1 cellular context compared by ENCODE assay signal in the genomic region with DNA sequence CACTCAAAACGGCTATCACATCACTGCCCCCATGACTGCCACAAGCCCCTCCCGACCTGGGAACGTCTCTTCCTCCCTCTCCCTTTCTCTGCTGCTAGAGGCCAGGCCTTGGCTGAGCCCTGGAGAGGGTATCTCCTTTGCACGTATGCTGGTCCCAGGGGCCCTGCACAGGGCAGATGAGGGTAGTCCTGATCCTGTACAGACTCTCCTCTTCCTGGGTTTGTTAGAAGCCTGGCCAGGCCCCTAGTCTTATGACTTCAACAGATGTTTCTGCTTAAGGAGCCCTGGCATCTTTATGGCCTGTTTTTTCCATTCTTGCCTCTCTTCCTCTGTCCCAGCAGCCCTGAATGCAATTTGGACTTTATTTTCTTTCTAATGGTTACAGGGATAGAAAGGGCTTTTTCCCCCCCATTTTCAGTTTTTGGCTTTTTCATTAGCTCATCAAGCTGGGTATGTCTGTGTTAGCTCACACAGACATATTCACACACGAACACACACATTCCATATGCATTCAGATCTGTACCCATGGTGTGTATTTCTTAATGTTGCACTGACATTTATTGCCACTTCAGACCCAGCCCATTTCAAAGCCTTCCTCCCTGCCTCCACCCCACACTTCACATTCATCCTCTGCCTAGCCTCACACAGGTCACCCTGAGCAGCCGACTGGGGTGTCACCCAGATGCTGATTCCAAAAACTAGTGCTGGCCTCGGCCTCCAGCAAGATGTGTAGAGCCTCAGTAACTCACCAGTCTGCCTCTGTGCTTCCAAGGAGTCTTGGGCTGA.
TF ChIP-seq lines count a peak whose summit lies in the region.

No MANE protein-coding gene starts in this region.

TF ChIP-seq in IMR-90, 13 proteins besides CTCF, POLR2A, EP300 and RAD21:
- no peak for TF ChIP-seq CEBPB (IDR thresholded peaks at IDR 0.05; ENCODE audit: low read depth, low read length)
- no peak for TF ChIP-seq NFE2L2 (IDR thresholded peaks at IDR 0.05; ENCODE audit: low read depth, low read length)
- TF ChIP-seq MAZ (IDR thresholded peaks at IDR 0.05; ENCODE audit: borderline replicate concordance, low read depth, low read length) = no peak
- no peak for TF ChIP-seq MXI1 (IDR thresholded peaks at IDR 0.05; ENCODE audit: borderline replicate concordance, low read depth, low read length)
- no peak for TF ChIP-seq FOS (IDR thresholded peaks at IDR 0.05; ENCODE audit: low read depth, low read length)
- TF ChIP-seq, protein P1, sequence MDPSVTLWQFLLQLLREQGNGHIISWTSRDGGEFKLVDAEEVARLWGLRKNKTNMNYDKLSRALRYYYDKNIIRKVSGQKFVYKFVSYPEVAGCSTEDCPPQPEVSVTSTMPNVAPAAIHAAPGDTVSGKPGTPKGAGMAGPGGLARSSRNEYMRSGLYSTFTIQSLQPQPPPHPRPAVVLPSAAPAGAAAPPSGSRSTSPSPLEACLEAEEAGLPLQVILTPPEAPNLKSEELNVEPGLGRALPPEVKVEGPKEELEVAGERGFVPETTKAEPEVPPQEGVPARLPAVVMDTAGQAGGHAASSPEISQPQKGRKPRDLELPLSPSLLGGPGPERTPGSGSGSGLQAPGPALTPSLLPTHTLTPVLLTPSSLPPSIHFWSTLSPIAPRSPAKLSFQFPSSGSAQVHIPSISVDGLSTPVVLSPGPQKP (IDR thresholded peaks at IDR 0.05; ENCODE audit: borderline replicate concordance, low read depth, low read length) = no peak
- TF ChIP-seq CHD1 (IDR thresholded peaks at IDR 0.05; ENCODE audit: low read depth, low read length) = no peak
- no peak for TF ChIP-seq SMC3 (IDR thresholded peaks at IDR 0.05; ENCODE audit: low read depth, low read length)
- TF ChIP-seq BHLHE40 (IDR thresholded peaks at IDR 0.05; ENCODE audit: low read depth, low read length) = no peak
